Comparison of ENCODE assay signal across 13 cellular contexts in the genomic region with DNA sequence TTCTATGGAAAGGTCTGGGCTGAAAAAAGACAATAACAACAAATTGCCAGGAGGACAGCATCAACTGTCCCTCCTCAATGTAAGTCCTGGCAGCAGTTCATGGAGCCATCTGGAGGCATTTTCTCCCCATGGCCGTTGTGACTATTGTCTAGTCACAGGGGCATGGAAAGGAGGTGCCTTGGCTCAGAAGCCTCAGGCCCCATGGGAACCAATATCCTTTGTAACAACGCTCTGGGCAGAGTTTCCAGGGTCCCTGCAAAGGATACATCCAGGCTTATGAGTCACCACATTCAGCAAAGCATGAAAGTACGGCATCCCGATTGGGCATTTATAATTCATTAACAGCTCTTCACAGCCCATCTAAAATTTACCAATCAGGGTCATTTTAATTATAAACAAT.
A peak's percentile ranks its signal among the peaks of the same experiment; 100 is the strongest.
DNase-seq lines count a peak whose midpoint lies in the region; ATAC-seq, FAIRE-seq and TF ChIP-seq lines count a peak whose summit lies in the region.
"Had no signal": no experiment of that assay in that cellular context is flagged by ENCODE, and none has a peak within 500 bp of the region (broad histone marks: within the 10 kb centered on the region; RNA-seq: fewer than 3 reads in every experiment).

No MANE protein-coding gene starts in this region.

- H3K4me2 ChIP-seq in skeletal muscle satellite cell (ENCODE audit: low read length), result peak overlapping the region; percentile 31

- no peak overlapping the region for H3K4me3 Mint-ChIP-seq in activated naive CD4-positive, alpha-beta T cell treated with anti-CD3 and anti-CD28 coated beads, Interleukin-2, amount 10 ng/mL, durations not matched to agents 7 days and 5 days

- CTCF ChIA-PET in activated naive CD4-positive, alpha-beta T cell treated with anti-CD3 and anti-CD28 coated beads, Interleukin-2, amount 10 ng/mL, durations not matched to agents 7 days and 5 days (lab: Charles Lee), result no interaction called here

- H3K36me3 Mint-ChIP-seq in activated naive CD4-positive, alpha-beta T cell treated with anti-CD3 and anti-CD28 coated beads, Interleukin-2, amount 10 ng/mL, durations not matched to agents 7 days and 5 days, result peaks cover 45% of the 10 kb centered on the region

- peaks cover 5% of the 10 kb centered on the region for H3K36me3 ChIP-seq in skeletal muscle satellite cell (ENCODE audit: insufficient read depth, low read length)
- H3K36me3 ChIP-seq in kidney (ENCODE audit: control insufficient read depth in 1 of 2, insufficient read depth in 2 of 2, low read length in 2 of 2), result peaks cover 0 to 4% of the 10 kb centered on the region in 2 donors
- H3K36me3 ChIP-seq: cardiac muscle cell had no signal

- no peaks in the 10 kb centered on the region for H3K4me1 Mint-ChIP-seq in activated naive CD4-positive, alpha-beta T cell treated with anti-CD3 and anti-CD28 coated beads, Interleukin-2, amount 10 ng/mL, durations not matched to agents 7 days and 5 days

- H3K9me3 Mint-ChIP-seq in activated naive CD4-positive, alpha-beta T cell treated with anti-CD3 and anti-CD28 coated beads, Interleukin-2, amount 10 ng/mL, durations not matched to agents 7 days and 5 days, result peaks cover 4% of the 10 kb centered on the region

- no peaks in the 10 kb centered on the region for H3K27me3 ChIP-seq in skeletal muscle satellite cell (ENCODE audit: control insufficient read depth, insufficient read depth, low read length)
- H3K27me3 ChIP-seq: cardiac muscle cell had no signal

- no peaks in the 10 kb centered on the region for H3K27me3 Mint-ChIP-seq in activated naive CD4-positive, alpha-beta T cell treated with anti-CD3 and anti-CD28 coated beads, Interleukin-2, amount 10 ng/mL, durations not matched to agents 7 days and 5 days

- DNase-seq in NCI-H2171 treated with DMSO at 0.1 percent for 48 hours (lab: John Stamatoyannopoulos, UW), result peak; percentile 26
- DNase-seq in NCI-H2171 (lab: John Stamatoyannopoulos, UW), result no peak
- peak in 38 of 58 donors; percentile 2 to 76 (median 20) for DNase-seq in anterior cingulate cortex (lab: John Stamatoyannopoulos, UW)
- DNase-seq in left ventricle myocardium superior, result no peak
- DNase-seq in kidney, result no peak
- no peak for DNase-seq in activated naive CD4-positive, alpha-beta T cell treated with anti-CD3 and anti-CD28 coated beads, Interleukin-2, amount 10 ng/mL, durations not matched to agents 7 days and 5 days
- DNase-seq: 8988T; activated CD4-positive, alpha-beta T cell treated with anti-CD3 and anti-CD28 coated beads, Interleukin-2, amount 50 U/mL, for 48 hours; left colon; SHP77 had no signal

- H3K4me1 ChIP-seq in skeletal muscle satellite cell (ENCODE audit: control insufficient read depth, insufficient read depth, low read length) (peaks cover 12% of the 10 kb centered on the region), kidney (ENCODE audit: control insufficient read depth in 1 of 2, insufficient read depth in 1 of 2, low read depth in 1 of 2, low read length in 2 of 2) (peaks cover 5 to 6% of the 10 kb centered on the region in 2 donors)

- no peak overlapping the region for H3K9ac ChIP-seq in skeletal muscle satellite cell (ENCODE audit: low read depth, low read length)
- H3K9ac ChIP-seq in kidney (ENCODE audit: low read length in 2 of 2), result no peak overlapping the region

- H3K27ac Mint-ChIP-seq in activated naive CD4-positive, alpha-beta T cell treated with anti-CD3 and anti-CD28 coated beads, Interleukin-2, amount 10 ng/mL, durations not matched to agents 7 days and 5 days, result no peak overlapping the region

- intact Hi-C loops in left ventricle myocardium superior (cut with micrococcal nuclease), result no loop called here
- intact Hi-C loops in kidney (cut with DNase I), result no loop called here

- H3K4me3 ChIP-seq in skeletal muscle satellite cell (ENCODE audit: low read length), result no peak overlapping the region
- no peak overlapping the region for H3K4me3 ChIP-seq in kidney (ENCODE audit: low read length in 2 of 2)
- H3K4me3 ChIP-seq: cardiac muscle cell had no signal

- TF ChIP-seq CTCF in kidney (IDR thresholded peaks at IDR 0.05; ENCODE audit: borderline replicate concordance, extremely low read depth, insufficient read depth), result no peak

- ATAC-seq in left ventricle myocardium superior, result peak; percentile 70
- no peak for ATAC-seq in HG02759 (IDR thresholded peaks at IDR 0.05; ENCODE audit: unreplicated experiment)
- ATAC-seq: left colon had no signal

- H3K9me3 ChIP-seq in skeletal muscle satellite cell (replicated peaks; ENCODE audit: low read length) (no peaks in the 10 kb centered on the region), kidney (ENCODE audit: control insufficient read depth in 1 of 2, low read length in 2 of 2) (peaks cover 0 to 7% of the 10 kb centered on the region in 2 donors)

- no peak for FAIRE-seq in kidney (lab: Jason Lieb, UNC)

- no peak overlapping the region for H3K27ac ChIP-seq in kidney (ENCODE audit: low read depth in 2 of 2, low read length in 2 of 2)
- H3K27ac ChIP-seq: cardiac muscle cell had no signal

Comparison
In these comparisons a context has a peak if more than half of its experiments do, and no peak if none do; other contexts are left out.
1. DNase-seq: peak in NCI-H2171 treated with DMSO at 0.1 percent for 48 hours (single experiment) and anterior cingulate cortex (38 of 58); none in NCI-H2171 (single experiment), left ventricle myocardium superior (single experiment), kidney (single experiment) and activated naive CD4-positive, alpha-beta T cell treated with anti-CD3 and anti-CD28 coated beads, Interleukin-2, amount 10 ng/mL, durations not matched to agents 7 days and 5 days (single experiment).